16 cellular contexts compared by ENCODE assay signal in the genomic region with DNA sequence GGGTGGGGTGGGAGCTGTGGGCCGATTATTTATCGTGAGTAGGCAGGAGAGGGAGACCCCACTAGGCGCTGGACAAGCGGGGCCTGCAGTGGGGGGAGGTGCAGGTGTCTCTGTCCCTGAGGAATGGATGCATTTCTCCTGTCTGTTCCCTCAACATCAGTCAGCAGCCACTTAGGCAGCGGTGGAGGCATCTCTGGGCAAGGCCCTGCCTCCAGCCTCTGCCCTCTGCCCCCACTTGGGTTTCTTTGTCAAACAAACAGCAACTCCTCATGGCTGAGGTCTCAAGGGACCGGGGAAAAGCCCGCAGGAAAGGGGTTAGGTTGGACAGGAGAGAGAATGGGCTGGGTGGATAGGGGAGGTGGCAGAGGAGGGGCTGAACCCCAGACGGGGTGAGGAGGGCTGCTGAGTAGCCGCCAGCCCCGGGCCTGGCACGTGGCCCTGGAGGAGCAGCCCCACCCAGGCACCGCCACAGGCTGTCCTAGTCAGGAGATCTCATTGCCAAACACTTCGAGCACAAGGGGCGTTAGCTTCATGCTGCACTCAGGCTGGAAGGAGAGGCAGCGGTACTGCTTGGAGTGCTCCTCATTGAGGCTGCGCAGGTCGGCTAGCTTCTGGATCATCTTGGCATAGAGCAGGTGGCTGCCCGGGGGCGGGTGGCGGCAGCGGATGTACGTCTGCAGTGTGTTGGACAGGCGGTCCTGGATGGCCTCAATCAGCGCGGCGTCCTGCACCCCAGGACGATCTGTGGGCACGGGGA. TPM values are rescaled to one million over a fixed set of nuclear protein-coding genes. Genes with fewer than 3 reads are reported as not detected.
DNase-seq lines count a peak whose midpoint lies in the region; ATAC-seq and TF ChIP-seq lines count a peak whose summit lies in the region.
"Had no signal": no experiment of that assay in that cellular context is flagged by ENCODE, and none has a peak within 500 bp of the region (broad histone marks: within the 10 kb centered on the region; RNA-seq: fewer than 3 reads in every experiment).

No MANE protein-coding gene starts in this region.

- DNase-seq in NCI-H1436 (lab: John Stamatoyannopoulos, UW) (peak; percentile 23), NCI-H1436 treated with DMSO at 0.1 percent for 48 hours (lab: John Stamatoyannopoulos, UW) (no peak), NCI-H187 treated with DMSO at 0.1 percent for 48 hours (lab: John Stamatoyannopoulos, UW) (peak; percentile 77), foreskin keratinocyte (no peak), spleen (peak; percentile 66), T-helper 17 cell (no peak), UCSD-AML1 (lab: John Stamatoyannopoulos, UW; ENCODE audit: unreplicated experiment) (no peak)
- DNase-seq in stimulated activated naive CD4-positive, alpha-beta T cell treated with Interleukin-2 at 50 U/mL for 16 hours (lab: John Stamatoyannopoulos, UW): no peak
- DNase-seq: activated CD8-positive, alpha-beta memory T cell treated with anti-CD3 and anti-CD28 coated beads, Interleukin-2, amount 50 U/mL, for 4 hours; CD4-positive, alpha-beta memory T cell; effector CD4-positive, alpha-beta T cell; T-cell had no signal

- H3K36me3 ChIP-seq in spleen: peaks cover 0 to 40% (median 0%) of the 10 kb centered on the region in 6 donors
- H3K36me3 ChIP-seq: tibial nerve had no signal

- H3K36me3 Mint-ChIP-seq in T-helper 17 cell (ENCODE audit: low read depth): peaks cover 2% of the 10 kb centered on the region
- H3K36me3 Mint-ChIP-seq: CD4-positive, alpha-beta memory T cell; T-cell had no signal

- 82 to 90% (median 84%) methylated on average over 21 to 28 of the region's 28 CpGs for WGBS in spleen, 5 donors

- H3K4me3 ChIP-seq in spleen: no peak overlapping the region
- H3K4me3 ChIP-seq: Peyer's patch, tibial nerve had no signal

- no peak for TF ChIP-seq CTCF in foreskin keratinocyte (conservative IDR thresholded peaks at IDR 0.05)
- no peak for TF ChIP-seq CTCF in spleen (IDR thresholded peaks at IDR 0.05 in 8 of 11, conservative IDR thresholded peaks at IDR 0.05 in 3 of 11)

- no peak overlapping the region for H3K27ac Mint-ChIP-seq in T-helper 17 cell
- H3K27ac Mint-ChIP-seq: CD4-positive, alpha-beta memory T cell; T-cell had no signal

- no peaks in the 10 kb centered on the region for H3K27me3 Mint-ChIP-seq in T-helper 17 cell
- H3K27me3 Mint-ChIP-seq: activated naive CD4-positive, alpha-beta T cell treated with anti-CD3 and anti-CD28 coated beads, Interleukin-2, amount 50 U/mL, for 24 hours; T-cell had no signal

- TF ChIP-seq POLR2A in spleen (IDR thresholded peaks at IDR 0.05): no peak

- peaks cover 4% of the 10 kb centered on the region for H3K4me1 Mint-ChIP-seq in T-helper 17 cell
- H3K4me1 Mint-ChIP-seq: activated naive CD4-positive, alpha-beta T cell treated with anti-CD3 and anti-CD28 coated beads, Interleukin-2, amount 50 U/mL, for 24 hours; CD4-positive, alpha-beta memory T cell; T-cell had no signal

- ATAC-seq in foreskin keratinocyte: peak; percentile 13
- ATAC-seq in T-helper 17 cell: no peak
- ATAC-seq: T-cell had no signal

- no peak overlapping the region for H3K27ac ChIP-seq in foreskin keratinocyte
- H3K27ac ChIP-seq in spleen: no peak overlapping the region
- H3K27ac ChIP-seq: parathyroid adenoma, Peyer's patch, tibial nerve had no signal

- H3K4me3 Mint-ChIP-seq in T-helper 17 cell: no peak overlapping the region
- H3K4me3 Mint-ChIP-seq: activated naive CD4-positive, alpha-beta T cell treated with anti-CD3 and anti-CD28 coated beads, Interleukin-2, amount 50 U/mL, for 24 hours; CD4-positive, alpha-beta memory T cell; T-cell had no signal

- H3K9me3 ChIP-seq in spleen: no peaks in the 10 kb centered on the region
- no peaks in the 10 kb centered on the region for H3K9me3 ChIP-seq in T-helper 17 cell (ENCODE audit: control insufficient read depth, low read length, poor library complexity, severe bottlenecking)
- H3K9me3 ChIP-seq: Peyer's patch, tibial nerve had no signal

- H3K4me1 ChIP-seq in foreskin keratinocyte (peaks cover 9% of the 10 kb centered on the region), spleen (no peaks in the 10 kb centered on the region)
- H3K4me1 ChIP-seq: Peyer's patch had no signal

- intact Hi-C loops in spleen (cut with DNase I; ENCODE audit: low total_unique reads): no loop called here

- H3K27me3 ChIP-seq in foreskin keratinocyte (no peaks in the 10 kb centered on the region), spleen (replicated peaks in 1 of 7) (no peaks in the 10 kb centered on the region)
- H3K27me3 ChIP-seq: Peyer's patch, tibial nerve had no signal

RNA-seq across cellular contexts. Expression of gene HDAC7, which starts 24.7 kb away (rescaled TPM):
- total RNA-seq in foreskin keratinocyte (52.3 and 55.8 TPM in 2 replicates), spleen (100 to 1,000 TPM in 5 of 7 donors, 10 to 100 TPM in 2; 74.9 to 158 (median 132) TPM), T-helper 17 cell (100 to 1,000 TPM; 129 to 151 TPM)
- polyA plus RNA-seq in foreskin keratinocyte (47.3 and 51.7 TPM in 2 replicates), spleen (10 to 100 TPM; 39.6 to 76.7 (median 52.2) TPM)

Comparison
In these comparisons a context has a peak if more than half of its experiments do, and no peak if none do; other contexts are left out.
1. DNase-seq: peak in NCI-H1436 (single experiment), NCI-H187 treated with DMSO at 0.1 percent for 48 hours (single experiment) and spleen (single experiment); none in NCI-H1436 treated with DMSO at 0.1 percent for 48 hours (single experiment), foreskin keratinocyte (0 of 2), T-helper 17 cell (0 of 3), stimulated activated naive CD4-positive, alpha-beta T cell treated with Interleukin-2 at 50 U/mL for 16 hours (single experiment) and UCSD-AML1 (single experiment).